In the genomic region with DNA sequence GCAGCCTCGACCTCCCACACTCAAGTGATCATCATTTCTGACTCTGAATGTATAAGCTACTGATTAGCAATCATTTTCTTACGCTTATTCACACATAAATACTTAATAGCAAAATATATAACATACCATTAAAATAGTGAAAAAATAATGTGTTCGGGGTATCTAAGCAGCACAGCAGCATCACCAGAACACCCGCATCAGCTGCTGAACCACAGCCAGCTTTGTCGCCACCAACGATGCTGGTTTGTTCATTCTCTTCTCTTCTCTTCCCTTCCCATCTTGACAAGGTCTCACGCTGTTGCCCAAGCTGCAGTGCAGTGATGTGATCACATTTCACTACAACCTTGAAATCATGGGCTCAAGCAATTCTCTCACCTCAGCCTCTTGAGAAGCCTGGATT, we compare ENCODE assay signal across 22 cellular contexts.
"Had no signal": no experiment of that assay in that cellular context is flagged by ENCODE, and none has a peak within 500 bp of the region (broad histone marks: within the 10 kb centered on the region; RNA-seq: fewer than 3 reads in every experiment).

No MANE protein-coding gene starts in this region.

- H3K4me3 ChIP-seq: esophagus muscularis mucosa, gastrocnemius medialis, lung, psoas muscle, skin epidermis had no signal

- DNase-seq: effector memory CD8-positive, alpha-beta T cell; gastrocnemius medialis; glutamatergic neuron; kidney; left cardiac atrium; left ventricle myocardium superior; mesenchymal stem cell; naive thymus-derived CD4-positive, alpha-beta T cell; nephron progenitor cell; psoas muscle; retina; stimulated activated CD4-positive, alpha-beta T cell treated with anti-CD3 and anti-CD28 coated beads, Interleukin-2, amount 100 ng/mL, for 24 hours; stimulated activated CD4-positive, alpha-beta T cell treated with anti-CD3 and anti-CD28 coated beads, Interleukin-4, amount 100 ng/mL, for 4 hours; stimulated activated naive CD4-positive, alpha-beta T cell treated with Interleukin-2 at 50 U/mL for 16 hours; trophoblast cell had no signal

- H3K27me3 ChIP-seq: esophagus muscularis mucosa, gastrocnemius medialis, neutrophil had no signal

- H3K9me3 ChIP-seq: esophagus muscularis mucosa, gastrocnemius medialis, neutrophil, psoas muscle had no signal

- H3K4me3 Mint-ChIP-seq: dendritic cell treated with granulocyte-macrophage colony-stimulating factor and Interleukin-4, amounts not matched to agents 40 ng/mL and 50 ng/mL, for 4 days; effector memory CD8-positive, alpha-beta T cell; naive thymus-derived CD4-positive, alpha-beta T cell; nephron progenitor cell had no signal

- H3K27ac Mint-ChIP-seq: dendritic cell treated with granulocyte-macrophage colony-stimulating factor and Interleukin-4, amounts not matched to agents 40 ng/mL and 50 ng/mL, for 4 days; effector memory CD8-positive, alpha-beta T cell; naive thymus-derived CD4-positive, alpha-beta T cell; nephron progenitor cell had no signal

- H3K36me3 ChIP-seq: esophagus muscularis mucosa, gastrocnemius medialis, neutrophil had no signal

- H3K9me3 Mint-ChIP-seq: dendritic cell treated with granulocyte-macrophage colony-stimulating factor and Interleukin-4, amounts not matched to agents 40 ng/mL and 50 ng/mL, for 4 days; effector memory CD8-positive, alpha-beta T cell; naive thymus-derived CD4-positive, alpha-beta T cell; nephron progenitor cell had no signal

- ATAC-seq: effector memory CD8-positive, alpha-beta T cell; gastrocnemius medialis; left cardiac atrium; left ventricle myocardium superior; naive thymus-derived CD4-positive, alpha-beta T cell; psoas muscle; sciatic nerve had no signal

- FAIRE-seq: kidney had no signal

- H3K27ac ChIP-seq: epithelial cell of prostate, esophagus muscularis mucosa, gastrocnemius medialis, neutrophil, psoas muscle, skin epidermis had no signal
